Comparison of ENCODE assay signal across 8 cellular contexts in the genomic region with DNA sequence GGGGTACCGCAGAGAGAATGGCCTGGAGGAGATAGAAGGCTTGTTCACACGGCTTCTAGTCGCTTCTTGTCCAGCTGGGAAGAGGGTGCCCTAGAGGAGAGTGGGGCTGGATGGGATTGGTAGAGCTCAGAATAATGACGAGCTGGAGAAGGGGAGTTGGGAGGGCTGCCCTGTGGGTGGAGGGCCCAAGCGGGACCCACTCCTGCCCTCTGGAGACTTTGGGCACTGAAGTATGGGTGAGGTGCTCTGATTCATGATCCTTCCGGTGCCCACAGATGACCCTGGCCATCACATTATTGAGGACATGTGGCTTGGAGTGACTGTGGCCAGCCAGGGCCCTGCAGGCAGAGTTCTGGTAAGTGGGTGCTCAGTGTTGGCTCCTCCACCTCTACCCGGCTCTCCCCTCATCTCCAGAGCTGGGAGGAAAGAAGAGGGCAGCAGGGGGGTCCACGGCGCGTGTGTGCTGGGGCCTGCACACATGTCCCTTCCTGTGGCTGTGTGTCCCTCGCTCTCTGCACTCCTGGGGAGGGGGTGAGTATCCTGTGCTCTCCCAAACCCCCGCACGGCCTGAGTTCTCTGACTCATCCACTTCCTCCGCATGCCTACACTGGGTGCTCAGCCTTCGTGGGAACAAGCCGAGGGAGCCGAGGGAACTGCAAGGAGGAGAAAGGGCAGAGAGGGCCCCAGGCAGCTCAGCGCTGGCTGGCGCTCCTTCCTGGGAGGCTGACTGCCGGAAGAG. TPM values are rescaled to one million over a fixed set of nuclear protein-coding genes. Genes with fewer than 3 reads are reported as not detected.
DNase-seq lines count a peak whose midpoint lies in the region; ATAC-seq, FAIRE-seq and TF ChIP-seq lines count a peak whose summit lies in the region.

No MANE protein-coding gene starts in this region.

- no peaks in the 10 kb centered on the region for H3K27me3 Mint-ChIP-seq in astrocyte (ENCODE audit: low read depth, unreplicated experiment)

- H3K27me3 ChIP-seq in astrocyte (ENCODE audit: insufficient read depth, low read length) (no peaks in the 10 kb centered on the region), keratinocyte (ENCODE audit: control insufficient read depth, extremely low read depth, insufficient read depth, low read length) (no peaks in the 10 kb centered on the region), stomach smooth muscle (ENCODE audit: control insufficient read depth in 1 of 2, insufficient read depth in 2 of 2, low read length in 2 of 2) (no peaks in the 10 kb centered on the region), small intestine (ENCODE audit: control insufficient read depth in 2 of 2, insufficient read depth in 2 of 2, low read length in 2 of 2) (no peaks in the 10 kb centered on the region)

- H3K4me1 ChIP-seq in HEK293 (ENCODE audit: control insufficient read depth, insufficient read depth, low read length), result peaks cover 5% of the 10 kb centered on the region
- peaks cover 73% of the 10 kb centered on the region for H3K4me1 ChIP-seq in astrocyte (ENCODE audit: insufficient read depth, low read length)
- H3K4me1 ChIP-seq in keratinocyte (ENCODE audit: control insufficient read depth, extremely low read depth, insufficient read depth, low read length), result peaks cover 58% of the 10 kb centered on the region
- peaks cover 57% of the 10 kb centered on the region for H3K4me1 ChIP-seq in stomach smooth muscle (ENCODE audit: control insufficient read depth, insufficient read depth, low read length)
- H3K4me1 ChIP-seq in small intestine (ENCODE audit: control insufficient read depth in 2 of 2, insufficient read depth in 1 of 2, low read depth in 1 of 2, low read length in 1 of 2), result peaks cover 12 to 15% of the 10 kb centered on the region in 2 donors

- H3K4me1 Mint-ChIP-seq in astrocyte (ENCODE audit: low read depth, unreplicated experiment), result peaks cover 58% of the 10 kb centered on the region

- H3K36me3 ChIP-seq in HEK293 (ENCODE audit: control insufficient read depth in 2 of 2, insufficient read depth in 1 of 2, low read length in 2 of 2) (peaks cover 0 to 6% of the 10 kb centered on the region in 2 experiments; a peak in 1 of 3 replicates), astrocyte (ENCODE audit: insufficient read depth, low read length) (peaks cover 21% of the 10 kb centered on the region), keratinocyte (ENCODE audit: control insufficient read depth in 2 of 2, extremely low read depth in 1 of 2, insufficient read depth in 2 of 2, low read length in 2 of 2) (peaks cover 15 to 60% of the 10 kb centered on the region in 2 experiments), stomach smooth muscle (ENCODE audit: control insufficient read depth in 2 of 2, insufficient read depth in 2 of 2, low read length in 2 of 2) (peaks cover 7 to 20% of the 10 kb centered on the region in 2 donors), small intestine (ENCODE audit: control insufficient read depth in 2 of 2, insufficient read depth in 2 of 2, low read length in 2 of 2) (peaks cover 2 to 12% of the 10 kb centered on the region in 2 donors)

- CTCF ChIA-PET in HEK293 (lab: Yijun Ruan, JAX), result interaction anchor here (0.6 to 2.6 kb wide), 9 partner anchors 8 to 368 kb away, joined by 3 to 13 read pairs (median 5); partner anchors contain the start of gene ITGA3

- 63 to 88% (median 81%) methylated on average over 20 of the region's 20 CpGs for WGBS in small intestine, 3 donors

- FAIRE-seq in astrocyte (lab: Jason Lieb, UNC) (peak; percentile 79), keratinocyte (lab: Jason Lieb, UNC) (peak; percentile 98), small intestine (lab: Jason Lieb, UNC) (no peak)

- DNase-seq in astrocyte (ENCODE audit: low read depth) (peak; percentile 94), keratinocyte (ENCODE audit: low read depth, low spot score) (no peak), DMS 273 (lab: John Stamatoyannopoulos, UW; ENCODE audit: unreplicated experiment) (no peak), small intestine (no peak), NCI-H1694 treated with DMSO at 0.1 percent for 48 hours (lab: John Stamatoyannopoulos, UW) (no peak)

- peak overlapping the region; percentile 74 for H3K4me2 ChIP-seq in astrocyte (ENCODE audit: low read length)
- peak overlapping the region; percentile 90 for H3K4me2 ChIP-seq in keratinocyte (ENCODE audit: control insufficient read depth, extremely low read depth, insufficient read depth, low read depth, low read length)

- H3K79me2 ChIP-seq in astrocyte (ENCODE audit: insufficient read depth, low read length) (peaks cover 91% of the 10 kb centered on the region), keratinocyte (ENCODE audit: control insufficient read depth, insufficient read depth, low read length) (peaks cover 77% of the 10 kb centered on the region)

- H3K9me3 Mint-ChIP-seq in astrocyte (ENCODE audit: unreplicated experiment), result no peaks in the 10 kb centered on the region

- no peak for ATAC-seq in activated CD4-positive, CD25-positive, alpha-beta regulatory T cell treated with anti-CD3 and anti-CD28 coated beads, Interleukin-2, amount 50 U/mL, for 24 hours

- no peaks in the 10 kb centered on the region for H3K9me3 ChIP-seq in HEK293 (ENCODE audit: control insufficient read depth, insufficient read depth, low read depth, low read length)
- H3K9me3 ChIP-seq in astrocyte (ENCODE audit: insufficient read depth, low read depth, low read length), result no peaks in the 10 kb centered on the region
- H3K9me3 ChIP-seq in keratinocyte (ENCODE audit: control insufficient read depth, low read depth, low read length), result no peaks in the 10 kb centered on the region
- H3K9me3 ChIP-seq in stomach smooth muscle (ENCODE audit: control insufficient read depth in 2 of 2, low read length in 2 of 2), result no peaks in the 10 kb centered on the region
- no peaks in the 10 kb centered on the region for H3K9me3 ChIP-seq in small intestine (ENCODE audit: control insufficient read depth, low read depth)

- H3K27ac ChIP-seq in HEK293 (ENCODE audit: extremely low read depth, low read depth, low read length) (no peak overlapping the region), astrocyte (ENCODE audit: low read depth, low read length) (peak overlapping the region; percentile 96), keratinocyte (ENCODE audit: control insufficient read depth, insufficient read depth, low read length) (peak overlapping the region; percentile 95), stomach smooth muscle (ENCODE audit: low read length) (peak overlapping the region; percentile 98), small intestine (ENCODE audit: low read depth in 1 of 2, low read length in 1 of 2) (peak overlapping the region in 1 of 2 donors; percentile 80)

- H4K20me1 ChIP-seq in astrocyte (ENCODE audit: insufficient read depth, low read length), result peaks cover 16% of the 10 kb centered on the region
- peaks cover 14% of the 10 kb centered on the region for H4K20me1 ChIP-seq in keratinocyte (ENCODE audit: control insufficient read depth, extremely low read depth, insufficient read depth, low read length)

- H3K4me3 ChIP-seq in HEK293 (ENCODE audit: low read depth, low read length) (no peak overlapping the region), astrocyte (ENCODE audit: insufficient read depth, low read depth, low read length) (no peak overlapping the region), keratinocyte (ENCODE audit: control insufficient read depth in 2 of 3, extremely low read depth in 1 of 3, insufficient read depth in 2 of 3, low read depth in 1 of 3, low read length in 3 of 3) (peak overlapping the region in 2 of 3 experiments; percentile 41 to 44), stomach smooth muscle (ENCODE audit: low read length in 2 of 2) (peak overlapping the region in 1 of 2 donors; percentile 29), small intestine (ENCODE audit: low read depth in 1 of 2, low read length in 2 of 2) (no peak overlapping the region)

- H3K9ac ChIP-seq in astrocyte (ENCODE audit: low read length) (peak overlapping the region; percentile 86), keratinocyte (ENCODE audit: control insufficient read depth, extremely low read depth, insufficient read depth, low read length) (peak overlapping the region; percentile 70), stomach smooth muscle (ENCODE audit: low read length in 2 of 2) (peak overlapping the region; percentile 29 to 57)

- POLR2A ChIA-PET in HEK293 (lab: Yijun Ruan, JAX), result interaction anchor here (1.3 kb wide), 2 partner anchors 9 to 300 kb away, joined by 3 to 13 read pairs; partner anchors contain the start of genes FAM117A and ITGA3

- H3K36me3 Mint-ChIP-seq in astrocyte (ENCODE audit: low read depth, unreplicated experiment), result peaks cover 15% of the 10 kb centered on the region

- no peak for TF ChIP-seq CTCF in HEK293 (tag by site-specific recombination; IDR thresholded peaks at IDR 0.05)
- no peak for TF ChIP-seq CTCF in astrocyte (IDR thresholded peaks at IDR 0.05; ENCODE audit: insufficient read depth, low read depth, low read length)
- TF ChIP-seq CTCF in keratinocyte (optimal IDR thresholded peaks at IDR 0.05 in 1 of 3, IDR thresholded peaks at IDR 0.05 in 1 of 3, conservative IDR thresholded peaks at IDR 0.05 in 1 of 3; ENCODE audit: extremely low read depth in 1 of 3, insufficient read depth in 2 of 3, low read length in 3 of 3), result no peak

- dilution Hi-C loops in keratinocyte (cut with MboI; ENCODE audit: extremely low pct_ligation_motif_present, low sequenced_read_pairs), result no loop called here

- H3K4me3 Mint-ChIP-seq in astrocyte (ENCODE audit: unreplicated experiment), result peak overlapping the region; percentile 66

- H2AFZ ChIP-seq in astrocyte (ENCODE audit: low read depth, low read length) (peak overlapping the region; percentile 3), keratinocyte (ENCODE audit: control insufficient read depth, low read length) (no peak overlapping the region)

- peak overlapping the region; percentile 91 for H3K27ac Mint-ChIP-seq in astrocyte (ENCODE audit: unreplicated experiment)

- no peaks in the 10 kb centered on the region for H3K9me1 ChIP-seq in keratinocyte (ENCODE audit: control insufficient read depth, extremely low read depth, insufficient read depth, low read length)

RNA-seq across cellular contexts. Expression of gene ITGA3, which starts 8.5 kb away (rescaled TPM):
- 319 and 373 TPM in 2 replicates for total RNA-seq in astrocyte
- polyA plus RNA-seq in keratinocyte (427 to 733 TPM (median 708 TPM) in 3 replicates), small intestine (10 to 100 TPM; 53.5 to 96.4 (median 75.7) TPM)
- 311 TPM for polyA plus RNA-seq in keratinocyte (2011; ENCODE audit: low read depth)
- polyA plus RNA-seq in keratinocyte (2011; cell fraction: cytosol; rRNA removed), result 216 and 405 TPM in 2 replicates
- 1,779 and 2,144 TPM in 2 replicates for polyA plus RNA-seq in keratinocyte (2011; cell fraction: nucleus; rRNA removed)
- 460 and 965 TPM in 2 replicates for polyA plus RNA-seq in keratinocyte (2012; ENCODE audit: low replicate concordance)
- polyA minus RNA-seq in keratinocyte, result 1,193 to 2,515 TPM (median 1,361 TPM) in 3 replicates
- 897 TPM for polyA minus RNA-seq in keratinocyte (2011; cell fraction: cytosol; rRNA and poly(A)+ RNA removed)
- polyA minus RNA-seq in keratinocyte (2011; cell fraction: nucleus; rRNA and poly(A)+ RNA removed), result 2,521 and 2,609 TPM in 2 replicates

RNA-seq across cellular contexts. Expression of gene PDK2, which starts 30.7 kb away (rescaled TPM):
- total RNA-seq in astrocyte, result 25.8 and 26.8 TPM in 2 replicates
- polyA plus RNA-seq in keratinocyte (7.5 to 24.1 TPM (median 8.6 TPM) in 3 replicates), small intestine (10 to 100 TPM; 27.2 to 39.6 (median 34.0) TPM)
- polyA plus RNA-seq in keratinocyte (2011; ENCODE audit: low read depth), result 2.1 TPM
- polyA plus RNA-seq in keratinocyte (2011; cell fraction: cytosol; rRNA removed), result 19.2 and 30.7 TPM in 2 replicates
- polyA plus RNA-seq in keratinocyte (2011; cell fraction: nucleus; rRNA removed), result 21.7 and 30.4 TPM in 2 replicates
- polyA plus RNA-seq in keratinocyte (2012; ENCODE audit: low replicate concordance), result 5.9 and 11.2 TPM in 2 replicates
- polyA minus RNA-seq in keratinocyte, result 21.8 to 28.3 TPM (median 21.9 TPM) in 3 replicates
- polyA minus RNA-seq in keratinocyte (2011; cell fraction: cytosol; rRNA and poly(A)+ RNA removed), result 18.8 TPM
- 11.7 and 14.0 TPM in 2 replicates for polyA minus RNA-seq in keratinocyte (2011; cell fraction: nucleus; rRNA and poly(A)+ RNA removed)

Comparison
In these comparisons a context has a peak if more than half of its experiments do, and no peak if none do; other contexts are left out.
1. H3K4me3 ChIP-seq: peak in keratinocyte (2 of 3); none in HEK293 (single experiment), astrocyte (single experiment) and small intestine (0 of 2).
2. Peak in every context shown above with its lines, with median percentiles within 50 percentile points of each other: H3K9ac ChIP-seq.